Comparison of ENCODE assay signal across 2 cellular contexts in the genomic region with DNA sequence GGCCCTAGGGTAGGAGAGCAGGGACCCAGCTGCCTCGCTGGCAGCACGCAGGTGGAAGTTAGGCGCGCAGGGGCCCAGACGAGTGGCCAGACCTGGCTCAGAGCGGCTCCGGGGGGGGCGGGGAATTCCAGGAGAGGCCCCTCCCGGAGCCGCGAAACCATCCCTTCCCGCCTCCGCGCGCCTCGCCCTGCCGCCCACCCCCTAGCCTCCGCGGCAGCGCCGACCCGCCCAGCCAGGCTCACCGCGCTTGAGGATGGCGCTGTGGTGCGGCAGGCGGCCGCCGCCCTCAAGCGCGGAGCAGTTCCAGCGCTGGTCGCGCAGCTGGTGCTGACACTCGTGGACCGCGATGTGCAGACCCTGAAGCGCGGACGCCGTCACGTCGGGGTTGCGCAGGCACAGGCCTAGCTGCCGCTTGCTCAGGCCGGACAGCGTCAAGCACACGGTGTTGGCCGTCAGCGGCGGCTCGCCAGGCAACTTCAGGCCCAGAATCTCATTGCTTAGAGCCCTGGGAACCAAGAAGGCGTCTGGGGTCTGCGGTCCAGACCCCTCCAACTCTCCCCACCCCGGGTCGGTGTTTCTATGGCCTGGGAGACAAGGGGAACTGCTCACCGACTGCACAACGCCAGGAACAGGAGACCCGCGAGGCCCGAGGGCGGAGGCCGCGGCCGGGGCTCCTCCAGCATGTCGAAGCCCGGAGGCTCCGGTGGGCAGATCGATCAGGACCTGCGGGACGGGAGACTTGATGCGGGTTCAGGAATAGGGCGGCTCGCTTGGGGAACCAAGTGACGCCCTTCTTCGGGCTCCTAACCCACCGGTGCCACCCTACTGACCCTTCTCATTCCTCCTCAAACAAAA.
TF ChIP-seq lines count a peak whose summit lies in the region.

No MANE protein-coding gene starts in this region.

TF ChIP-seq in GM12891, 5 proteins besides CTCF, POLR2A, EP300 and RAD21:
- TF ChIP-seq POU2F2 (IDR thresholded peaks at IDR 0.05; ENCODE audit: low read depth, low read length) (no peak), SPI1 (IDR thresholded peaks at IDR 0.05; ENCODE audit: low read depth, low read length) (no peak), TAF1 (IDR thresholded peaks at IDR 0.05; ENCODE audit: low read depth, low read length) (no peak), PAX5 (IDR thresholded peaks at IDR 0.05; ENCODE audit: insufficient read depth, low read length, severe bottlenecking) (no peak), POLR2AphosphoS5 (IDR thresholded peaks at IDR 0.05; ENCODE audit: low read depth, low read length) (no peak)

TF ChIP-seq in SK-N-SH, 30 proteins besides CTCF, POLR2A, EP300 and RAD21:
- TF ChIP-seq, protein P1, sequence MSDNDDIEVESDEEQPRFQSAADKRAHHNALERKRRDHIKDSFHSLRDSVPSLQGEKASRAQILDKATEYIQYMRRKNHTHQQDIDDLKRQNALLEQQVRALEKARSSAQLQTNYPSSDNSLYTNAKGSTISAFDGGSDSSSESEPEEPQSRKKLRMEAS (IDR thresholded peaks at IDR 0.05; ENCODE audit: low read depth) = no peak
- TF ChIP-seq ZBTB33 (IDR thresholded peaks at IDR 0.05; ENCODE audit: borderline replicate concordance, low read depth) (no peak), RCOR1 (IDR thresholded peaks at IDR 0.05; ENCODE audit: low read length) (no peak), REST (IDR thresholded peaks at IDR 0.05; ENCODE audit: low read depth, low read length) (no peak), FOXM1 (IDR thresholded peaks at IDR 0.05; ENCODE audit: low read depth) (no peak), IRF3 (IDR thresholded peaks at IDR 0.05; ENCODE audit: low read depth, low read length) (no peak), FOXJ3 (CRISPR knock-in tag; IDR thresholded peaks at IDR 0.05) (no peak), USF2 (IDR thresholded peaks at IDR 0.05; ENCODE audit: borderline replicate concordance, low read depth, low read length) (no peak)
